8 cellular contexts compared by ENCODE assay signal in genomic region chrX:119853449-119853848, GRCh38. TPM values are rescaled to one million over a fixed set of nuclear protein-coding genes. Genes with fewer than 3 reads are reported as not detected.
DNase-seq lines count a peak whose midpoint lies in the region; ATAC-seq and TF ChIP-seq lines count a peak whose summit lies in the region.

No MANE protein-coding gene starts in this region.

- H3K27ac ChIP-seq in iPS-18a (ENCODE audit: low read length) (no peak overlapping the region), subcutaneous abdominal adipose tissue (ENCODE audit: low read depth, low read length) (peak overlapping the region; percentile 88)

- no peaks in the 10 kb centered on the region for H3K27me3 Mint-ChIP-seq in activated CD8-positive, alpha-beta T cell treated with anti-CD3 and anti-CD28 coated beads for 36 hours

- H3K36me3 ChIP-seq in iPS-18a (ENCODE audit: control insufficient read depth, low read depth, low read length): peaks cover 8% of the 10 kb centered on the region
- peaks cover 0 to 6% (median 0%) of the 10 kb centered on the region in 5 donors for H3K36me3 ChIP-seq in subcutaneous abdominal adipose tissue (ENCODE audit: control insufficient read depth in 5 of 5, insufficient read depth in 5 of 5, low read length in 5 of 5)

- H3K27me3 ChIP-seq in iPS-18a (ENCODE audit: control insufficient read depth, insufficient read depth, low read length): no peaks in the 10 kb centered on the region
- H3K27me3 ChIP-seq in subcutaneous abdominal adipose tissue (ENCODE audit: control insufficient read depth in 5 of 5, insufficient read depth in 4 of 5, low read length in 5 of 5): peaks cover 0 to 2% (median 0%) of the 10 kb centered on the region in 5 donors

- no peak for ATAC-seq in activated CD8-positive, alpha-beta T cell treated with anti-CD3 and anti-CD28 coated beads for 36 hours
- ATAC-seq in HG02763 (IDR thresholded peaks at IDR 0.05; ENCODE audit: unreplicated experiment): no peak

- peaks cover 12% of the 10 kb centered on the region for H3K4me1 Mint-ChIP-seq in activated CD8-positive, alpha-beta T cell treated with anti-CD3 and anti-CD28 coated beads for 36 hours (ENCODE audit: low read depth)

- peaks cover 5% of the 10 kb centered on the region for H3K9me3 ChIP-seq in iPS-18a (ENCODE audit: control insufficient read depth, low read depth, low read length)
- peaks cover 0 to 4% (median 0%) of the 10 kb centered on the region in 5 donors for H3K9me3 ChIP-seq in subcutaneous abdominal adipose tissue (ENCODE audit: control insufficient read depth in 5 of 5, low read length in 5 of 5)

- DNase-seq in NCI-H82 (lab: John Stamatoyannopoulos, UW): peak; percentile 32
- no peak for DNase-seq in NCI-H82 treated with DMSO at 0.1 percent for 48 hours (lab: John Stamatoyannopoulos, UW; ENCODE audit: unreplicated experiment)
- DNase-seq in activated CD8-positive, alpha-beta T cell treated with anti-CD3 and anti-CD28 coated beads for 36 hours: no peak
- no peak for DNase-seq in NCI-H2196 (lab: John Stamatoyannopoulos, UW; ENCODE audit: unreplicated experiment)
- no peak for DNase-seq in activated gamma-delta T cell (lab: John Stamatoyannopoulos, UW)

- H3K9me3 Mint-ChIP-seq in activated CD8-positive, alpha-beta T cell treated with anti-CD3 and anti-CD28 coated beads for 36 hours: no peaks in the 10 kb centered on the region

- intact Hi-C loops in activated CD8-positive, alpha-beta T cell treated with anti-CD3 and anti-CD28 coated beads for 36 hours (cut with micrococcal nuclease): no loop called here

- peak overlapping the region; percentile 53 for H3K9ac ChIP-seq in iPS-18a (ENCODE audit: low read length)
- H3K9ac ChIP-seq in subcutaneous abdominal adipose tissue (ENCODE audit: low read length in 5 of 5): peak overlapping the region in 4 of 5 donors; percentile 39 to 79 (median 68)

- POLR2A ChIA-PET in activated CD8-positive, alpha-beta T cell treated with anti-CD3 and anti-CD28 coated beads for 36 hours (lab: Charles Lee): interaction anchor here (1.5 to 2.8 kb wide), 3 partner anchors 14 to 62 kb away, joined by 4 to 14 read pairs (median 6); partner anchors contain the start of genes NDUFA1, RNF113A and RPL39

- peak overlapping the region; percentile 48 for H3K4me3 ChIP-seq in iPS-18a (ENCODE audit: low read length)
- peak overlapping the region; percentile 38 to 75 (median 71) for H3K4me3 ChIP-seq in subcutaneous abdominal adipose tissue (ENCODE audit: low read depth in 1 of 5, low read length in 5 of 5)

- peak overlapping the region; percentile 95 for H3K27ac Mint-ChIP-seq in activated CD8-positive, alpha-beta T cell treated with anti-CD3 and anti-CD28 coated beads for 36 hours

- peaks cover 9% of the 10 kb centered on the region for H3K36me3 Mint-ChIP-seq in activated CD8-positive, alpha-beta T cell treated with anti-CD3 and anti-CD28 coated beads for 36 hours (ENCODE audit: low read depth)

- CTCF ChIA-PET in activated CD8-positive, alpha-beta T cell treated with anti-CD3 and anti-CD28 coated beads for 36 hours (lab: Charles Lee): interaction anchor here (0.7 to 1.3 kb wide), 3 partner anchors 17 to 69 kb away, joined by 3 to 6 read pairs (median 5); partner anchors contain the start of gene RPL39

- no peak for TF ChIP-seq CTCF in activated CD8-positive, alpha-beta T cell treated with anti-CD3 and anti-CD28 coated beads for 36 hours (IDR thresholded peaks at IDR 0.05)

- H3K4me3 Mint-ChIP-seq in activated CD8-positive, alpha-beta T cell treated with anti-CD3 and anti-CD28 coated beads for 36 hours: peak overlapping the region; percentile 96

- H3K4me1 ChIP-seq in iPS-18a (ENCODE audit: control insufficient read depth, low read depth, low read length) (no peaks in the 10 kb centered on the region), subcutaneous abdominal adipose tissue (ENCODE audit: control insufficient read depth in 5 of 5, insufficient read depth in 5 of 5, low read length in 5 of 5) (peaks cover 0 to 10% (median 4%) of the 10 kb centered on the region in 5 donors)

RNA-seq across cellular contexts. Expression of gene UPF3B, which starts 0.7 kb away (rescaled TPM):
- 10 to 100 TPM; 16.0 to 16.6 TPM for total RNA-seq in activated CD8-positive, alpha-beta T cell treated with anti-CD3 and anti-CD28 coated beads for 36 hours

RNA-seq across cellular contexts. Expression of gene RNF113A, which starts 18.1 kb away (rescaled TPM):
- total RNA-seq in activated CD8-positive, alpha-beta T cell treated with anti-CD3 and anti-CD28 coated beads for 36 hours: 10 to 100 TPM; 32.3 to 33.2 TPM

RNA-seq across cellular contexts. Expression of gene NDUFA1, which starts 18.2 kb away (rescaled TPM):
- total RNA-seq in activated CD8-positive, alpha-beta T cell treated with anti-CD3 and anti-CD28 coated beads for 36 hours: 10 to 100 TPM; 85.5 to 90.6 TPM

RNA-seq across cellular contexts. Expression of gene AKAP14, which starts 42.2 kb away (rescaled TPM):
- not detected for total RNA-seq in activated CD8-positive, alpha-beta T cell treated with anti-CD3 and anti-CD28 coated beads for 36 hours
